Comparison of ENCODE assay signal across 15 cellular contexts in the genomic region with DNA sequence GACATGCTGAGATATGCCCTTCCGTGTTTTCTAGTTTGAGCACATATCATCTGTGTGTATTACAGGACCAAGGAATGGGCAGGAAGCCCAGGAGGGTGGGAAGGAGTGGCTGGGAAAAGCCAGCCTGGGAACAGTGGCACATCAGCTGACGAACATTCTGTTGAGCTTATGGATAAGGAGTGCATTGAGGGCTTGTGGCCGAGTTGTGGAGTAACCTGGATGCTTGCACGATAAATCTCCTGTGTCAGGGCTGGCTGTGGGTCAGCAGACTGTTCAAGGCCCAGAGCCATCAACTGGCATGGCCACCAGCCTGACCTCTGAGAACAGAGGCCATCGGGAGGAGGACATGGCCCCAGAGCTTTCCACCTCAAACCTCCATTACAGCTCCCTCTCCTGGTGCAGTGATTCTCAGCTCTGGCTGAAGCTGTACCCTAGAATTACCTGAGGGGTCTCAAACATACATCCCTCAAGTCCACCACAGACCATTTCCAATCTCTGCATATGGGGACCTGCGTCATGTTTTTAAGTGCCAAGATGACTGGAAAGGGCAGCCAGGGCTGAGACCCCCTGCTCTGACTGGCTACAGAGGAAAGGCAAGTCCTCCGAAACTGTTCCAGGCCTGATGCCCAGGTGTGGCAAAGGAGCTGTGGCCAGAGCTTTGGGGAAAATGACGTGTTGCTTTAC. TPM values are rescaled to one million over a fixed set of nuclear protein-coding genes. Genes with fewer than 3 reads are reported as not detected.
DNase-seq lines count a peak whose midpoint lies in the region; ATAC-seq, FAIRE-seq and TF ChIP-seq lines count a peak whose summit lies in the region.
"Had no signal": no experiment of that assay in that cellular context is flagged by ENCODE, and none has a peak within 500 bp of the region (broad histone marks: within the 10 kb centered on the region; RNA-seq: fewer than 3 reads in every experiment).

No MANE protein-coding gene starts in this region.

- H3K9me3 ChIP-seq in sigmoid colon, result no peaks in the 10 kb centered on the region
- no peaks in the 10 kb centered on the region for H3K9me3 ChIP-seq in T-helper 17 cell (ENCODE audit: control insufficient read depth, low read length, poor library complexity, severe bottlenecking)
- H3K9me3 ChIP-seq: tibial artery had no signal

- TF ChIP-seq EP300 in sigmoid colon (IDR thresholded peaks at IDR 0.05), result no peak

- H3K4me1 ChIP-seq in sigmoid colon, result no peaks in the 10 kb centered on the region

- H3K4me3 Mint-ChIP-seq in HFFc6 (no peak overlapping the region), T-helper 17 cell (no peak overlapping the region)
- H3K4me3 Mint-ChIP-seq: activated naive CD8-positive, alpha-beta T cell had no signal

- no peak for DNase-seq in HFFc6
- DNase-seq in dorsolateral prefrontal cortex, result peak in 5 of 10 donors; percentile 25 to 74 (median 66)
- peak; percentile 82 to 85 for DNase-seq in left colon
- DNase-seq in sigmoid colon, result peak; percentile 36
- no peak for DNase-seq in activated effector memory CD4-positive, alpha-beta T cell treated with anti-CD3 and anti-CD28 coated beads, Interleukin-2, amount 50 U/mL, for 16 hours
- DNase-seq in T-helper 17 cell, result no peak
- DNase-seq in GM19239 (ENCODE audit: insufficient read length, low spot score), result no peak
- DNase-seq: NCI-H1105 treated with DMSO at 0.1 percent for 48 hours had no signal

- no peak overlapping the region for H3K4me3 ChIP-seq in dorsolateral prefrontal cortex
- H3K4me3 ChIP-seq in sigmoid colon, result no peak overlapping the region
- H3K4me3 ChIP-seq: GM12878, tibial artery had no signal

- H3K27ac Mint-ChIP-seq in HFFc6, result no peak overlapping the region
- no peak overlapping the region for H3K27ac Mint-ChIP-seq in T-helper 17 cell
- H3K27ac Mint-ChIP-seq: activated naive CD8-positive, alpha-beta T cell had no signal

- TF ChIP-seq CTCF in HFFc6 (IDR thresholded peaks at IDR 0.05) (peak; percentile 40), dorsolateral prefrontal cortex (IDR thresholded peaks at IDR 0.05 in 54 of 56, conservative IDR thresholded peaks at IDR 0.05 in 2 of 56; ENCODE audit: low read depth in 1 of 56, partially characterized antibody in 56 of 56) (peak in 11 of 56 donors; percentile 5 to 33 (median 19)), sigmoid colon (IDR thresholded peaks at IDR 0.05) (no peak)

- peak overlapping the region in 37 of 59 donors; percentile 3 to 76 (median 41) for H3K27ac ChIP-seq in dorsolateral prefrontal cortex
- H3K27ac ChIP-seq in sigmoid colon, result peak overlapping the region in 1 of 4 donors; percentile 0
- H3K27ac ChIP-seq: tibial artery had no signal

- H3K27me3 Mint-ChIP-seq in HFFc6 (ENCODE audit: insufficient read depth) (peaks cover 10% of the 10 kb centered on the region), T-helper 17 cell (peaks cover 4% of the 10 kb centered on the region)
- H3K27me3 Mint-ChIP-seq: activated naive CD8-positive, alpha-beta T cell had no signal

- peaks cover 0 to 36% (median 9%) of the 10 kb centered on the region in 4 donors for H3K36me3 ChIP-seq in sigmoid colon

- H3K36me3 Mint-ChIP-seq in HFFc6 (ENCODE audit: low read depth) (no peaks in the 10 kb centered on the region), T-helper 17 cell (ENCODE audit: low read depth) (no peaks in the 10 kb centered on the region)
- H3K36me3 Mint-ChIP-seq: activated naive CD8-positive, alpha-beta T cell had no signal

- ATAC-seq in left colon (peak; percentile 53), HG02885 (IDR thresholded peaks at IDR 0.05; ENCODE audit: poor library complexity, unreplicated experiment) (no peak), T-helper 17 cell (no peak)
- ATAC-seq: GM12878, SK-N-SH treated with all-trans-retinoic acid at 6 μM for 48 hours had no signal

- 43 to 72% methylated on average over 8 of the region's 8 CpGs for WGBS in sigmoid colon, 2 donors

- H3K9me3 Mint-ChIP-seq in HFFc6, result no peaks in the 10 kb centered on the region

- intact Hi-C loops in dorsolateral prefrontal cortex (cut with DNase I), result no loop called here
- intact Hi-C loops in left colon (cut with DNase I, micrococcal nuclease), result no loop called here
- intact Hi-C loops in sigmoid colon (cut with DNase I), result no loop called here

- H3K27me3 ChIP-seq in dorsolateral prefrontal cortex, result no peaks in the 10 kb centered on the region
- no peaks in the 10 kb centered on the region for H3K27me3 ChIP-seq in sigmoid colon
- H3K27me3 ChIP-seq: tibial artery had no signal

- H3K4me1 Mint-ChIP-seq in HFFc6 (ENCODE audit: low read depth) (no peaks in the 10 kb centered on the region), T-helper 17 cell (peaks cover 8% of the 10 kb centered on the region)

- no peak for FAIRE-seq in GM19239 (lab: Jason Lieb, UNC)
- FAIRE-seq: D721Med, GM12878 had no signal

- peak in 1 of 2 donors; percentile 13 for TF ChIP-seq POLR2A in sigmoid colon (IDR thresholded peaks at IDR 0.05)

RNA-seq across cellular contexts. Expression of a gene that starts 4.8 kb away (rescaled TPM):
- total RNA-seq in HFFc6 (2021; fragmentation: NEBNext Ultra II Directional; extraction: Animal tissue kit (Norgen Biotek cat#: 25700)), result 1 to 10 TPM; 3.5 to 4.6 (median 3.7) TPM
- 10 to 100 TPM in 83 of 120 experiments, 1 to 10 TPM in 37; 5.7 to 23.5 (median 11.1) TPM for total RNA-seq in dorsolateral prefrontal cortex
- total RNA-seq in left colon, result 100 to 1,000 TPM; 174 to 184 TPM
- 1 to 10 TPM; 5.3 to 8.3 (median 6.6) TPM for total RNA-seq in sigmoid colon
- 100 to 1,000 TPM in 1 of 3 donors, 10 to 100 TPM in 2; 81.7 to 175 (median 97.0) TPM for polyA plus RNA-seq in sigmoid colon
- 10 to 100 TPM; 21.6 to 30.1 TPM for total RNA-seq in T-helper 17 cell
- polyA plus RNA-seq: neural cell had no signal

RNA-seq across cellular contexts. Expression of a gene that starts 43.7 kb away (rescaled TPM):
- 10 to 100 TPM; 11.1 to 22.4 (median 17.6) TPM for total RNA-seq in HFFc6 (2021; fragmentation: NEBNext Ultra II Directional; extraction: Animal tissue kit (Norgen Biotek cat#: 25700))
- 10 to 100 TPM; 16.3 to 64.5 (median 29.4) TPM for total RNA-seq in dorsolateral prefrontal cortex
- 100 to 1,000 TPM in 1 of 2 donors, 10 to 100 TPM in 1; 80.2 to 114 TPM for total RNA-seq in left colon
- total RNA-seq in sigmoid colon, result 10 to 100 TPM; 10.3 to 22.7 (median 14.2) TPM
- 100 to 1,000 TPM in 1 of 3 donors, 10 to 100 TPM in 2; 29.0 to 139 (median 85.9) TPM for polyA plus RNA-seq in sigmoid colon
- 10 to 100 TPM; 61.8 to 67.1 TPM for total RNA-seq in T-helper 17 cell

RNA-seq across cellular contexts. Expression of a gene that starts 53.2 kb away (rescaled TPM):
- under 1 TPM in 1 of 6 experiments, not detected in 5; 0.05 TPM for total RNA-seq in HFFc6 (2021; fragmentation: NEBNext Ultra II Directional; extraction: Animal tissue kit (Norgen Biotek cat#: 25700))
- 10 to 100 TPM in 1 of 120 experiments, 1 to 10 TPM in 102, under 1 TPM in 17; 0.73 to 13.1 (median 2.2) TPM for total RNA-seq in dorsolateral prefrontal cortex
- total RNA-seq in left colon, result 1 to 10 TPM; 1.5 to 2.1 TPM
- under 1 TPM; 0.16 to 0.41 (median 0.32) TPM for total RNA-seq in sigmoid colon
- under 1 TPM; 0.42 to 0.60 (median 0.46) TPM for polyA plus RNA-seq in sigmoid colon
- total RNA-seq in T-helper 17 cell, result 10 to 100 TPM in 1 of 2 donors, 1 to 10 TPM in 1; 8.6 to 16.3 TPM

Comparison
In these comparisons a context has a peak if more than half of its experiments do, and no peak if none do; other contexts are left out.
1. DNase-seq: peak in left colon (2 of 2) and sigmoid colon (single experiment); none in HFFc6 (single experiment), activated effector memory CD4-positive, alpha-beta T cell treated with anti-CD3 and anti-CD28 coated beads, Interleukin-2, amount 50 U/mL, for 16 hours (single experiment), T-helper 17 cell (0 of 3) and GM19239 (single experiment).
2. RNA of a gene that starts 4.8 kb away (total RNA-seq): 174 to 184 TPM in left colon; 21.6 to 30.1 TPM in T-helper 17 cell, 5.7 to 23.5 TPM in dorsolateral prefrontal cortex, 5.3 to 8.3 TPM in sigmoid colon and 3.5 to 4.6 TPM in HFFc6; every median in the first group is over 4 times any median in the second.